Comparison of ENCODE assay signal across 44 cellular contexts in the genomic region with DNA sequence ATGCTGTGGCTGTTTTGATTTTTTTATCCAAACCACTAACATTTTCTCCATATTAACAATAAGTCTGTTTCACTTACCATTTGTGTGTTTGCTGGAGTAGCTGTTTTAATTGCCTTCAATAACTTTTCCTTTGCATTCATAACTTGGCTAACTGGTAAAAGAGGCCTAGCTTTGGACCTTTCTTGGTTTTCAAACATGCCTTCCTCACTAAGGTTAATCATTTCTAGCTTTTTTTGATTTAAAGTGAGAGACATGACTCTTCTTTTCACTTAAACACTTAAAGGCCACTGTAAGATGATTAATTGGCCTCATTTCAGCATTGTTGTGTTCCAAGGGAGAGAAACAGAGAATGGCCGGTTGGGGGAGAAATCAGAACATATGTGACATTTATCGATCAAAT. TPM values are rescaled to one million over a fixed set of nuclear protein-coding genes. Genes with fewer than 3 reads are reported as not detected.
"Had no signal": no experiment of that assay in that cellular context is flagged by ENCODE, and none has a peak within 500 bp of the region (broad histone marks: within the 10 kb centered on the region; RNA-seq: fewer than 3 reads in every experiment).

No MANE protein-coding gene starts in this region.

- H3K9me3 ChIP-seq: adrenal gland, ascending aorta, body of pancreas, breast epithelium had no signal

- H3K36me3 Mint-ChIP-seq: activated naive CD4-positive, alpha-beta T cell treated with anti-CD3 and anti-CD28 coated beads, Interleukin-2, amount 10 ng/mL, durations not matched to agents 7 days and 5 days; activated naive CD4-positive, alpha-beta T cell treated with anti-CD3 and anti-CD28 coated beads, Interleukin-2, amount 50 U/mL, for 24 hours; activated naive CD4-positive, alpha-beta T cell treated with anti-CD3 and anti-CD28 coated beads, Interleukin-2, amount 50 U/mL, for 72 hours; activated naive CD8-positive, alpha-beta T cell treated with anti-CD3 and anti-CD28 coated beads for 36 hours; activated naive CD8-positive, alpha-beta T cell treated with anti-CD3 and anti-CD28 coated beads, Interleukin-2, amount 10 ng/mL, durations not matched to agents 7 days and 5 days; brain had no signal

- H3K4me3 ChIP-seq: adrenal gland, ascending aorta, body of pancreas, breast epithelium, cardiac muscle cell had no signal

- H3K9me3 Mint-ChIP-seq: activated naive CD4-positive, alpha-beta T cell treated with anti-CD3 and anti-CD28 coated beads for 36 hours; activated naive CD4-positive, alpha-beta T cell treated with anti-CD3 and anti-CD28 coated beads, Interleukin-2, amount 10 ng/mL, durations not matched to agents 7 days and 5 days; activated naive CD4-positive, alpha-beta T cell treated with anti-CD3 and anti-CD28 coated beads, Interleukin-2, amount 50 U/mL, for 24 hours; activated naive CD4-positive, alpha-beta T cell treated with anti-CD3 and anti-CD28 coated beads, Interleukin-2, amount 50 U/mL, for 72 hours; activated naive CD8-positive, alpha-beta T cell treated with anti-CD3 and anti-CD28 coated beads for 36 hours; activated naive CD8-positive, alpha-beta T cell treated with anti-CD3 and anti-CD28 coated beads, Interleukin-2, amount 10 ng/mL, durations not matched to agents 7 days and 5 days; activated naive CD8-positive, alpha-beta T cell treated with anti-CD3 and anti-CD28 coated beads, Interleukin-2, amount 50 U/mL, for 24 hours; activated T-cell treated with anti-CD3 and anti-CD28 coated beads, Interleukin-2, amount 50 U/mL, for 24 hours; activated T-cell treated with anti-CD3 and anti-CD28 coated beads, Interleukin-2, amount 50 U/mL, for 4 hours; activated T-cell treated with anti-CD3 and anti-CD28 coated beads, Interleukin-2, amount 50 U/mL, for 72 hours; activated T-helper 1 cell treated with anti-CD3 and anti-CD28 coated beads, Interleukin-12 subunit alpha, Interleukin-12 subunit beta, Interleukin-2, Interleukin-4 antibody, amounts not matched to agents 30 ng/mL and 10 ng/mL and 1 ng/mL, durations not matched to agents 14 hours and 24 hours and 36 hours; activated T-helper 2 cell treated with anti-CD3 and anti-CD28 coated beads, Interferon-gamma antibody, Interleukin-2, Interleukin-4, amounts not matched to agents 10 μg/mL and 5 μg/mL and 100 μg/mL, durations not matched to agents 14 hours and 24 hours and 36 hours; central memory CD8-positive, alpha-beta T cell had no signal

- H3K4me1 Mint-ChIP-seq: activated naive CD4-positive, alpha-beta T cell treated with anti-CD3 and anti-CD28 coated beads, Interleukin-2, amount 10 ng/mL, durations not matched to agents 7 days and 5 days; activated naive CD4-positive, alpha-beta T cell treated with anti-CD3 and anti-CD28 coated beads, Interleukin-2, amount 50 U/mL, for 24 hours; activated naive CD8-positive, alpha-beta T cell treated with anti-CD3 and anti-CD28 coated beads for 36 hours; activated naive CD8-positive, alpha-beta T cell treated with anti-CD3 and anti-CD28 coated beads, Interleukin-2, amount 10 ng/mL, durations not matched to agents 7 days and 5 days; brain; central memory CD8-positive, alpha-beta T cell had no signal

- DNase-seq: activated effector memory CD4-positive, alpha-beta T cell treated with anti-CD3 and anti-CD28 coated beads, Interleukin-2, amount 50 U/mL, for 16 hours; activated effector memory CD4-positive, alpha-beta T cell treated with Interleukin-2 at 50 U/mL for 16 hours; activated gamma-delta T cell; activated gamma-delta T cell treated with Interleukin-2 at 50 U/mL for 16 hours; activated naive CD4-positive, alpha-beta T cell; activated naive CD4-positive, alpha-beta T cell treated with anti-CD3 and anti-CD28 coated beads for 36 hours; activated naive CD4-positive, alpha-beta T cell treated with anti-CD3 and anti-CD28 coated beads, Interleukin-2, amount 10 ng/mL, durations not matched to agents 7 days and 5 days; activated naive CD4-positive, alpha-beta T cell treated with anti-CD3 and anti-CD28 coated beads, Interleukin-2, amount 50 U/mL, for 16 hours; activated naive CD4-positive, alpha-beta T cell treated with Interleukin-2 at 50 U/mL for 16 hours; activated naive CD8-positive, alpha-beta T cell treated with anti-CD3 and anti-CD28 coated beads for 36 hours; activated naive CD8-positive, alpha-beta T cell treated with anti-CD3 and anti-CD28 coated beads, Interleukin-2, amount 10 ng/mL, durations not matched to agents 7 days and 5 days; activated naive CD8-positive, alpha-beta T cell treated with anti-CD3 and anti-CD28 coated beads, Interleukin-2, amount 50 U/mL, for 24 hours; activated T-cell treated with anti-CD3 and anti-CD28 coated beads for 4 hours; activated T-cell treated with anti-CD3 and anti-CD28 coated beads, Interleukin-2, amount 50 U/mL, for 1 hour; activated T-cell treated with anti-CD3 and anti-CD28 coated beads, Interleukin-2, amount 50 U/mL, for 24 hours; activated T-cell treated with anti-CD3 and anti-CD28 coated beads, Interleukin-2, amount 50 U/mL, for 4 hours; activated T-cell treated with anti-CD3 and anti-CD28 coated beads, Interleukin-2, amount 50 U/mL, for 48 hours; activated T-cell treated with anti-CD3 and anti-CD28 coated beads, Interleukin-2, amount 50 U/mL, for 72 hours; adrenal gland; amniotic stem cell; amygdala; anterior cingulate cortex; aorta; body of pancreas; brain microvascular endothelial cell; caudate nucleus; central memory CD4-positive, alpha-beta T cell; cerebellar nuclear complex had no signal

- H3K4me3 Mint-ChIP-seq: activated naive CD4-positive, alpha-beta T cell treated with anti-CD3 and anti-CD28 coated beads for 36 hours; activated naive CD4-positive, alpha-beta T cell treated with anti-CD3 and anti-CD28 coated beads, Interleukin-2, amount 10 ng/mL, durations not matched to agents 7 days and 5 days; activated naive CD4-positive, alpha-beta T cell treated with anti-CD3 and anti-CD28 coated beads, Interleukin-2, amount 50 U/mL, for 24 hours; activated naive CD8-positive, alpha-beta T cell; activated naive CD8-positive, alpha-beta T cell treated with anti-CD3 and anti-CD28 coated beads for 36 hours; activated naive CD8-positive, alpha-beta T cell treated with anti-CD3 and anti-CD28 coated beads, Interleukin-2, amount 10 ng/mL, durations not matched to agents 7 days and 5 days; activated naive CD8-positive, alpha-beta T cell treated with anti-CD3 and anti-CD28 coated beads, Interleukin-2, amount 50 U/mL, for 24 hours; activated T-cell treated with anti-CD3 and anti-CD28 coated beads, Interleukin-2, amount 50 U/mL, for 24 hours; activated T-cell treated with anti-CD3 and anti-CD28 coated beads, Interleukin-2, amount 50 U/mL, for 4 hours; activated T-cell treated with anti-CD3 and anti-CD28 coated beads, Interleukin-2, amount 50 U/mL, for 72 hours; activated T-helper 1 cell treated with anti-CD3 and anti-CD28 coated beads, Interleukin-12 subunit alpha, Interleukin-12 subunit beta, Interleukin-2, Interleukin-4 antibody, amounts not matched to agents 30 ng/mL and 10 ng/mL and 1 ng/mL, durations not matched to agents 14 hours and 24 hours and 36 hours; brain; central memory CD8-positive, alpha-beta T cell had no signal

- ATAC-seq: activated naive CD8-positive, alpha-beta T cell treated with anti-CD3 and anti-CD28 coated beads, Interleukin-2, amount 50 U/mL, for 24 hours; activated T-cell treated with anti-CD3 and anti-CD28 coated beads, Interleukin-2, amount 50 U/mL, for 4 hours; body of pancreas had no signal

- FAIRE-seq: astrocyte, bronchial epithelial cell had no signal

- H3K27ac ChIP-seq: adrenal gland, ascending aorta, body of pancreas, brain microvascular endothelial cell, breast epithelium, cardiac muscle cell had no signal

- H3K4me1 ChIP-seq: adrenal gland, ascending aorta, body of pancreas, breast epithelium had no signal

- H3K36me3 ChIP-seq: adrenal gland, ascending aorta, brain microvascular endothelial cell, breast epithelium, cardiac muscle cell had no signal

- H3K27me3 ChIP-seq: ascending aorta, body of pancreas, brain microvascular endothelial cell, breast epithelium, cardiac muscle cell had no signal

- H3K27ac Mint-ChIP-seq: activated naive CD4-positive, alpha-beta T cell treated with anti-CD3 and anti-CD28 coated beads for 36 hours; activated naive CD4-positive, alpha-beta T cell treated with anti-CD3 and anti-CD28 coated beads, Interleukin-2, amount 10 ng/mL, durations not matched to agents 7 days and 5 days; activated naive CD4-positive, alpha-beta T cell treated with anti-CD3 and anti-CD28 coated beads, Interleukin-2, amount 50 U/mL, for 24 hours; activated naive CD4-positive, alpha-beta T cell treated with anti-CD3 and anti-CD28 coated beads, Interleukin-2, amount 50 U/mL, for 72 hours; activated naive CD8-positive, alpha-beta T cell; activated naive CD8-positive, alpha-beta T cell treated with anti-CD3 and anti-CD28 coated beads for 36 hours; activated naive CD8-positive, alpha-beta T cell treated with anti-CD3 and anti-CD28 coated beads, Interleukin-2, amount 10 ng/mL, durations not matched to agents 7 days and 5 days; activated naive CD8-positive, alpha-beta T cell treated with anti-CD3 and anti-CD28 coated beads, Interleukin-2, amount 50 U/mL, for 24 hours; activated T-cell treated with anti-CD3 and anti-CD28 coated beads, Interleukin-2, amount 50 U/mL, for 24 hours; activated T-cell treated with anti-CD3 and anti-CD28 coated beads, Interleukin-2, amount 50 U/mL, for 72 hours; activated T-helper 1 cell treated with anti-CD3 and anti-CD28 coated beads, Interleukin-12 subunit alpha, Interleukin-12 subunit beta, Interleukin-2, Interleukin-4 antibody, amounts not matched to agents 30 ng/mL and 10 ng/mL and 1 ng/mL, durations not matched to agents 14 hours and 24 hours and 36 hours; activated T-helper 2 cell treated with anti-CD3 and anti-CD28 coated beads, Interferon-gamma antibody, Interleukin-2, Interleukin-4, amounts not matched to agents 10 μg/mL and 5 μg/mL and 100 μg/mL, durations not matched to agents 14 hours and 24 hours and 36 hours; brain had no signal

RNA-seq across cellular contexts. Expression of a gene that starts 2.9 kb away (rescaled TPM):
- total RNA-seq: activated naive CD4-positive, alpha-beta T cell treated with anti-CD3 and anti-CD28 coated beads for 36 hours; activated naive CD4-positive, alpha-beta T cell treated with anti-CD3 and anti-CD28 coated beads, Interleukin-2, amount 50 U/mL, for 72 hours; activated naive CD8-positive, alpha-beta T cell treated with anti-CD3 and anti-CD28 coated beads for 36 hours; activated naive CD8-positive, alpha-beta T cell treated with anti-CD3 and anti-CD28 coated beads, Interleukin-2, amount 10 ng/mL, durations not matched to agents 7 days and 5 days; activated T-cell treated with anti-CD3 and anti-CD28 coated beads, Interleukin-2, amount 50 U/mL, for 4 hours; activated T-cell treated with anti-CD3 and anti-CD28 coated beads, Interleukin-2, amount 50 U/mL, for 72 hours; activated T-helper 1 cell treated with anti-CD3 and anti-CD28 coated beads, Interleukin-12 subunit alpha, Interleukin-12 subunit beta, Interleukin-2, Interleukin-4 antibody, amounts not matched to agents 30 ng/mL and 10 ng/mL and 1 ng/mL, durations not matched to agents 14 hours and 24 hours and 36 hours; activated T-helper 2 cell treated with anti-CD3 and anti-CD28 coated beads, Interferon-gamma antibody, Interleukin-2, Interleukin-4, amounts not matched to agents 10 μg/mL and 5 μg/mL and 100 μg/mL, durations not matched to agents 14 hours and 24 hours and 36 hours; adrenal gland; aorta; ascending aorta; astrocyte; body of pancreas; breast epithelium; bronchial epithelial cell; cardiac muscle cell; cardiac septum; cerebellum; chondrocyte had no signal
- polyA plus RNA-seq: adipose tissue, adrenal gland, aorta, cardiac muscle cell had no signal

RNA-seq across cellular contexts. Expression of a gene that starts 6.4 kb away (rescaled TPM):
- total RNA-seq: activated naive CD4-positive, alpha-beta T cell treated with anti-CD3 and anti-CD28 coated beads for 36 hours; activated naive CD4-positive, alpha-beta T cell treated with anti-CD3 and anti-CD28 coated beads, Interleukin-2, amount 50 U/mL, for 72 hours; activated naive CD8-positive, alpha-beta T cell treated with anti-CD3 and anti-CD28 coated beads, Interleukin-2, amount 10 ng/mL, durations not matched to agents 7 days and 5 days; activated T-cell treated with anti-CD3 and anti-CD28 coated beads, Interleukin-2, amount 50 U/mL, for 4 hours; activated T-helper 1 cell treated with anti-CD3 and anti-CD28 coated beads, Interleukin-12 subunit alpha, Interleukin-12 subunit beta, Interleukin-2, Interleukin-4 antibody, amounts not matched to agents 30 ng/mL and 10 ng/mL and 1 ng/mL, durations not matched to agents 14 hours and 24 hours and 36 hours; activated T-helper 2 cell treated with anti-CD3 and anti-CD28 coated beads, Interferon-gamma antibody, Interleukin-2, Interleukin-4, amounts not matched to agents 10 μg/mL and 5 μg/mL and 100 μg/mL, durations not matched to agents 14 hours and 24 hours and 36 hours; adrenal gland; aorta; ascending aorta; astrocyte; body of pancreas; breast epithelium; cardiac muscle cell; cardiac septum; cerebellum; chondrocyte had no signal
- polyA plus RNA-seq: adipose tissue, adrenal gland, aorta, cardiac muscle cell had no signal

RNA-seq across cellular contexts. Expression of a gene that starts 20.5 kb away (rescaled TPM):
- total RNA-seq: aorta, ascending aorta, body of pancreas, cardiac muscle cell had no signal
- polyA plus RNA-seq: aorta, cardiac muscle cell had no signal

RNA-seq across cellular contexts. Expression of a gene that starts 53.3 kb away (rescaled TPM):
- total RNA-seq: activated naive CD4-positive, alpha-beta T cell treated with anti-CD3 and anti-CD28 coated beads for 36 hours; activated naive CD4-positive, alpha-beta T cell treated with anti-CD3 and anti-CD28 coated beads, Interleukin-2, amount 50 U/mL, for 72 hours; activated naive CD8-positive, alpha-beta T cell treated with anti-CD3 and anti-CD28 coated beads for 36 hours; activated naive CD8-positive, alpha-beta T cell treated with anti-CD3 and anti-CD28 coated beads, Interleukin-2, amount 10 ng/mL, durations not matched to agents 7 days and 5 days; activated T-cell treated with anti-CD3 and anti-CD28 coated beads, Interleukin-2, amount 50 U/mL, for 72 hours; activated T-helper 1 cell treated with anti-CD3 and anti-CD28 coated beads, Interleukin-12 subunit alpha, Interleukin-12 subunit beta, Interleukin-2, Interleukin-4 antibody, amounts not matched to agents 30 ng/mL and 10 ng/mL and 1 ng/mL, durations not matched to agents 14 hours and 24 hours and 36 hours; activated T-helper 2 cell treated with anti-CD3 and anti-CD28 coated beads, Interferon-gamma antibody, Interleukin-2, Interleukin-4, amounts not matched to agents 10 μg/mL and 5 μg/mL and 100 μg/mL, durations not matched to agents 14 hours and 24 hours and 36 hours; adrenal gland; ascending aorta; astrocyte; body of pancreas; cardiac muscle cell; cerebellum; chondrocyte had no signal
- polyA plus RNA-seq: cardiac muscle cell had no signal
